In genomic region chr13:43240278-43240677, GRCh38 we compare ENCODE assay signal across 14 cellular contexts.
A peak's percentile ranks its signal among the peaks of the same experiment; 100 is the strongest.
DNase-seq lines count a peak whose midpoint lies in the region; ATAC-seq and TF ChIP-seq lines count a peak whose summit lies in the region.
"Had no signal": no experiment of that assay in that cellular context is flagged by ENCODE, and none has a peak within 500 bp of the region (broad histone marks: within the 10 kb centered on the region; RNA-seq: fewer than 3 reads in every experiment).

No MANE protein-coding gene starts in this region.

- no peak overlapping the region for H3K27ac ChIP-seq in H9 (ENCODE audit: insufficient read length, low read depth, low read length)
- H3K27ac ChIP-seq: 22Rv1, colonic mucosa had no signal

- no peaks in the 10 kb centered on the region for H3K23me2 ChIP-seq in H9 (ENCODE audit: insufficient read length, low read depth, low read length, poor library complexity, severe bottlenecking)

- H3K9ac ChIP-seq in H9 (ENCODE audit: extremely low read depth, insufficient read length, low read length), result no peak overlapping the region

- H2BK5ac ChIP-seq in H9 (ENCODE audit: insufficient read length, low read length), result no peak overlapping the region

- no peak overlapping the region for H3K4me3 Mint-ChIP-seq in stimulated activated memory B cell treated with anti-CD40 and anti-IgM and Interleukin-4, amounts not matched to agents 10 μg/mL and 1 μg/mL and 100 μg/mL, for 72 hours
- H3K4me3 Mint-ChIP-seq in H9 (no peak overlapping the region), progenitor cell of endocrine pancreas (ENCODE audit: low read depth) (no peak overlapping the region)
- H3K4me3 Mint-ChIP-seq: immature natural killer cell had no signal

- peaks cover 8% of the 10 kb centered on the region for H3K4me1 Mint-ChIP-seq in stimulated activated memory B cell treated with anti-CD40 and anti-IgM and Interleukin-4, amounts not matched to agents 10 μg/mL and 1 μg/mL and 100 μg/mL, for 72 hours
- H3K4me1 Mint-ChIP-seq in H9 (peaks cover 5% of the 10 kb centered on the region in 2 experiments; a peak in 2 of 4 replicates), progenitor cell of endocrine pancreas (ENCODE audit: low read depth) (peaks cover 5% of the 10 kb centered on the region)

- H3K27me3 ChIP-seq in H9 (ENCODE audit: insufficient read depth, low read length), result no peaks in the 10 kb centered on the region
- H3K27me3 ChIP-seq: colonic mucosa had no signal

- TF ChIP-seq CTCF in H9 (conservative IDR thresholded peaks at IDR 0.05) (no peak), progenitor cell of endocrine pancreas (IDR thresholded peaks at IDR 0.05; ENCODE audit: unreplicated experiment) (no peak)

- H3K27me3 Mint-ChIP-seq in stimulated activated memory B cell treated with anti-CD40 and anti-IgM and Interleukin-4, amounts not matched to agents 10 μg/mL and 1 μg/mL and 100 μg/mL, for 72 hours, result peaks cover 21% of the 10 kb centered on the region
- no peaks in the 10 kb centered on the region; the same call in 1 of the 2 replicates for H3K27me3 Mint-ChIP-seq in H9 (ENCODE audit: low read depth)
- no peaks in the 10 kb centered on the region for H3K27me3 Mint-ChIP-seq in progenitor cell of endocrine pancreas

- H3K14ac ChIP-seq in H9 (ENCODE audit: insufficient read depth, low read length), result no peak overlapping the region

- H4K8ac ChIP-seq in H9 (replicated peaks; ENCODE audit: insufficient read length, low read depth, low read length), result no peak overlapping the region

- H3T11ph ChIP-seq in H9 (ENCODE audit: low read length), result no peak overlapping the region

- no peaks in the 10 kb centered on the region for H3K4me1 ChIP-seq in H9 (ENCODE audit: insufficient read depth, low read length)
- H3K4me1 ChIP-seq: Caco-2, colonic mucosa had no signal

- H3K4me2 ChIP-seq in H9 (ENCODE audit: insufficient read depth, insufficient read length, low read length), result no peak overlapping the region

- H3K79me1 ChIP-seq in H9 (ENCODE audit: insufficient read depth, low read depth, low read length, poor library complexity, severe bottlenecking), result no peaks in the 10 kb centered on the region

- no peak overlapping the region for H2BK12ac ChIP-seq in H9 (ENCODE audit: insufficient read length, low read depth, low read length)

- no peaks in the 10 kb centered on the region for H3K9me3 ChIP-seq in H9 (ENCODE audit: control insufficient read depth, low read depth, low read length)
- H3K9me3 ChIP-seq: Caco-2, colonic mucosa had no signal

- no peak overlapping the region for H3K18ac ChIP-seq in H9 (ENCODE audit: insufficient read length, low read depth, low read length)

- H2BK120ac ChIP-seq in H9 (ENCODE audit: low read depth, low read length, poor library complexity, severe bottlenecking), result no peak overlapping the region

- peak; percentile 34 for DNase-seq in NOMO-1 treated with DMSO at 0.1 percent for 48 hours (lab: John Stamatoyannopoulos, UW; ENCODE audit: unreplicated experiment)
- no peak for DNase-seq in NOMO-1 treated with dmso at 0.1 percent for 144 hours (lab: John Stamatoyannopoulos, UW; ENCODE audit: unreplicated experiment)
- no peak for DNase-seq in posterior vena cava (ENCODE audit: low spot score)
- DNase-seq in H9, result no peak
- no peak for DNase-seq in progenitor cell of endocrine pancreas (ENCODE audit: low spot score, unreplicated experiment)
- DNase-seq: activated CD8-positive, alpha-beta memory T cell treated with anti-CD3 and anti-CD28 coated beads, Interleukin-2, amount 50 U/mL, for 4 hours; Caco-2; colonic mucosa; immature natural killer cell; Right ventricle myocardium superior had no signal

- H4K20me1 ChIP-seq in H9 (ENCODE audit: control insufficient read depth, insufficient read depth, insufficient read length), result no peaks in the 10 kb centered on the region

- no peaks in the 10 kb centered on the region for H3K79me2 ChIP-seq in H9 (ENCODE audit: insufficient read depth, low read length)

- H4K91ac ChIP-seq in H9 (ENCODE audit: insufficient read length, low read depth, low read length), result no peak overlapping the region

- H2AFZ ChIP-seq in H9 (ENCODE audit: low read length), result no peak overlapping the region

- no peak overlapping the region for H4K5ac ChIP-seq in H9 (ENCODE audit: insufficient read length, low read depth, low read length)

- no peak overlapping the region for H3K4ac ChIP-seq in H9 (ENCODE audit: low read depth, low read length)

- H3K9me3 Mint-ChIP-seq in stimulated activated memory B cell treated with anti-CD40 and anti-IgM and Interleukin-4, amounts not matched to agents 10 μg/mL and 1 μg/mL and 100 μg/mL, for 72 hours, result no peaks in the 10 kb centered on the region
- no peaks in the 10 kb centered on the region; a peak in 1 of 5 replicates for H3K9me3 Mint-ChIP-seq in H9
- H3K9me3 Mint-ChIP-seq in progenitor cell of endocrine pancreas (ENCODE audit: low read depth), result no peaks in the 10 kb centered on the region
- H3K9me3 Mint-ChIP-seq: immature natural killer cell had no signal

- no peaks in the 10 kb centered on the region for H3K36me3 Mint-ChIP-seq in stimulated activated memory B cell treated with anti-CD40 and anti-IgM and Interleukin-4, amounts not matched to agents 10 μg/mL and 1 μg/mL and 100 μg/mL, for 72 hours
- H3K36me3 Mint-ChIP-seq in H9 (ENCODE audit: insufficient read depth in 1 of 3, low read depth in 3 of 3) (no peaks in the 10 kb centered on the region), progenitor cell of endocrine pancreas (ENCODE audit: insufficient read depth) (no peaks in the 10 kb centered on the region)
- H3K36me3 Mint-ChIP-seq: immature natural killer cell had no signal

- intact Hi-C loops in posterior vena cava (cut with DNase I), result no loop called here

- H2AK5ac ChIP-seq in H9 (ENCODE audit: insufficient read length, low read length), result no peak overlapping the region

- H3K56ac ChIP-seq in H9 (ENCODE audit: insufficient read length, low read depth, low read length), result no peak overlapping the region

- H3K27ac Mint-ChIP-seq in stimulated activated memory B cell treated with anti-CD40 and anti-IgM and Interleukin-4, amounts not matched to agents 10 μg/mL and 1 μg/mL and 100 μg/mL, for 72 hours, result no peak overlapping the region
- H3K27ac Mint-ChIP-seq in H9 (no peak overlapping the region), progenitor cell of endocrine pancreas (no peak overlapping the region)
- H3K27ac Mint-ChIP-seq: immature natural killer cell had no signal

- H2BK20ac ChIP-seq in H9 (ENCODE audit: low read depth, low read length, poor library complexity, severe bottlenecking), result no peak overlapping the region

- H3K23ac ChIP-seq in H9 (ENCODE audit: insufficient read length, low read depth, low read length), result no peak overlapping the region

- ATAC-seq in GM21619 (IDR thresholded peaks at IDR 0.05; ENCODE audit: unreplicated experiment) (peak; percentile 66), HG03175 (IDR thresholded peaks at IDR 0.05; ENCODE audit: unreplicated experiment) (peak; percentile 70)
- ATAC-seq in stimulated activated memory B cell treated with anti-CD40 and anti-IgM and Interleukin-4, amounts not matched to agents 10 μg/mL and 1 μg/mL and 100 μg/mL, for 72 hours, result peak; percentile 66

- no peak overlapping the region for H2BK15ac ChIP-seq in H9 (ENCODE audit: low read depth, low read length)
